In genomic region chr6:99219788-99220187, GRCh38 we compare ENCODE assay signal across 10 cellular contexts.
A peak's percentile ranks its signal among the peaks of the same experiment; 100 is the strongest.
DNase-seq lines count a peak whose midpoint lies in the region; ATAC-seq and TF ChIP-seq lines count a peak whose summit lies in the region.
"Had no signal": no experiment of that assay in that cellular context is flagged by ENCODE, and none has a peak within 500 bp of the region (broad histone marks: within the 10 kb centered on the region; RNA-seq: fewer than 3 reads in every experiment).

No MANE protein-coding gene starts in this region.

- H3K27me3 Mint-ChIP-seq in H9 (ENCODE audit: low read depth): no peaks in the 10 kb centered on the region
- H3K27me3 Mint-ChIP-seq in effector memory CD8-positive, alpha-beta T cell: peaks cover 8 to 10% of the 10 kb centered on the region in 2 donors
- H3K27me3 Mint-ChIP-seq: IgD-negative memory B cell had no signal

- no peak overlapping the region for H2AK5ac ChIP-seq in H9 (ENCODE audit: insufficient read length, low read length)

- no peak overlapping the region for H3K23ac ChIP-seq in H9 (ENCODE audit: insufficient read length, low read depth, low read length)

- H4K91ac ChIP-seq in H9 (ENCODE audit: insufficient read length, low read depth, low read length): no peak overlapping the region

- H2BK15ac ChIP-seq in H9 (ENCODE audit: low read depth, low read length): no peak overlapping the region

- H3K27me3 ChIP-seq in H9 (ENCODE audit: insufficient read depth, low read length) (no peaks in the 10 kb centered on the region), lung (ENCODE audit: control insufficient read depth, insufficient read depth) (no peaks in the 10 kb centered on the region)

- H3K4me2 ChIP-seq in H9 (ENCODE audit: insufficient read depth, insufficient read length, low read length): no peak overlapping the region

- no peak overlapping the region for H2BK12ac ChIP-seq in H9 (ENCODE audit: insufficient read length, low read depth, low read length)

- H3K9me3 Mint-ChIP-seq in H9: no peaks in the 10 kb centered on the region
- H3K9me3 Mint-ChIP-seq in effector memory CD8-positive, alpha-beta T cell: no peaks in the 10 kb centered on the region
- H3K9me3 Mint-ChIP-seq: IgD-negative memory B cell, nephron had no signal

- no peak overlapping the region for H2BK5ac ChIP-seq in H9 (ENCODE audit: insufficient read length, low read length)

- no peak overlapping the region for H3K9ac ChIP-seq in H9 (ENCODE audit: extremely low read depth, insufficient read length, low read length)

- peak; percentile 76 for ATAC-seq in GM18508 (IDR thresholded peaks at IDR 0.05; ENCODE audit: insufficient read depth, unreplicated experiment)
- ATAC-seq in lung (ENCODE audit: insufficient read depth, low FRiP score): peak; percentile 34
- ATAC-seq in effector memory CD8-positive, alpha-beta T cell (replicated peaks): no peak

- no peaks in the 10 kb centered on the region for H3K36me3 Mint-ChIP-seq in H9 (ENCODE audit: insufficient read depth in 1 of 3, low read depth in 3 of 3)
- no peaks in the 10 kb centered on the region for H3K36me3 Mint-ChIP-seq in effector memory CD8-positive, alpha-beta T cell (ENCODE audit: insufficient read depth)
- H3K36me3 Mint-ChIP-seq: IgD-negative memory B cell had no signal

- no peaks in the 10 kb centered on the region for H3K79me2 ChIP-seq in H9 (ENCODE audit: insufficient read depth, low read length)

- no peak overlapping the region for H3K4me3 ChIP-seq in NB4 (ENCODE audit: low read depth, low read length)
- no peak overlapping the region for H3K4me3 ChIP-seq in lung

- no peaks in the 10 kb centered on the region for H4K20me1 ChIP-seq in H9 (ENCODE audit: control insufficient read depth, insufficient read depth, insufficient read length)

- H3K14ac ChIP-seq in H9 (ENCODE audit: insufficient read depth, low read length): no peak overlapping the region; the same call in 1 of the 2 replicates

- H3K27ac ChIP-seq in H9 (ENCODE audit: insufficient read length, low read depth, low read length) (no peak overlapping the region), lung (ENCODE audit: low read depth in 1 of 2, low read length in 1 of 2) (no peak overlapping the region)

- H4K5ac ChIP-seq in H9 (ENCODE audit: insufficient read length, low read depth, low read length): no peak overlapping the region

- no peaks in the 10 kb centered on the region for H3K79me1 ChIP-seq in H9 (ENCODE audit: insufficient read depth, low read depth, low read length, poor library complexity, severe bottlenecking)

- H2BK120ac ChIP-seq in H9 (ENCODE audit: low read depth, low read length, poor library complexity, severe bottlenecking): no peak overlapping the region

- no peak for TF ChIP-seq POLR2A in NB4 (IDR thresholded peaks at IDR 0.05; ENCODE audit: extremely low read depth, insufficient read length)

- peaks cover 14 to 18% of the 10 kb centered on the region in 2 experiments for H3K4me1 Mint-ChIP-seq in H9
- H3K4me1 Mint-ChIP-seq in effector memory CD8-positive, alpha-beta T cell (ENCODE audit: low read depth in 2 of 2): no peaks in the 10 kb centered on the region
- H3K4me1 Mint-ChIP-seq: IgD-negative memory B cell, nephron had no signal

- DNase-seq in H9 (peak; percentile 93), NB4 (ENCODE audit: low read depth) (no peak), lung (ENCODE audit: low spot score) (no peak), epidermal melanocyte (ENCODE audit: insufficient read length, low spot score) (no peak), SIG-M5 treated with dmso at 0.1 percent for 504 hours (lab: John Stamatoyannopoulos, UW; ENCODE audit: unreplicated experiment) (no peak), NCI-H2029 treated with DMSO at 0.1 percent for 48 hours (lab: John Stamatoyannopoulos, UW) (no peak)
- DNase-seq in effector memory CD8-positive, alpha-beta T cell: no peak

- no peaks in the 10 kb centered on the region for H3K36me3 ChIP-seq in lung (ENCODE audit: control insufficient read depth in 2 of 2, insufficient read depth in 2 of 2, low read length in 2 of 2)

- no peak overlapping the region for H2BK20ac ChIP-seq in H9 (ENCODE audit: low read depth, low read length, poor library complexity, severe bottlenecking)

- H3K4me1 ChIP-seq in H9 (ENCODE audit: insufficient read depth, low read length) (no peaks in the 10 kb centered on the region), lung (ENCODE audit: control insufficient read depth in 2 of 2, insufficient read depth in 2 of 2, low read length in 2 of 2) (no peaks in the 10 kb centered on the region)

- no peak overlapping the region for H3K4ac ChIP-seq in H9 (ENCODE audit: low read depth, low read length)

- H2AFZ ChIP-seq in H9 (ENCODE audit: low read length): peak overlapping the region; percentile 93

- no peak overlapping the region for H3K56ac ChIP-seq in H9 (ENCODE audit: insufficient read length, low read depth, low read length)

- no peak overlapping the region for H3K4me3 Mint-ChIP-seq in H9
- H3K4me3 Mint-ChIP-seq in effector memory CD8-positive, alpha-beta T cell: no peak overlapping the region
- H3K4me3 Mint-ChIP-seq: nephron had no signal

- no peak overlapping the region for H3K18ac ChIP-seq in H9 (ENCODE audit: insufficient read length, low read depth, low read length)

- H3K9me3 ChIP-seq in H9 (ENCODE audit: control insufficient read depth, low read depth, low read length) (no peaks in the 10 kb centered on the region), lung (ENCODE audit: control insufficient read depth in 2 of 2, insufficient read depth in 1 of 2, low read length in 1 of 2) (no peaks in the 10 kb centered on the region)

- TF ChIP-seq CTCF in H9 (conservative IDR thresholded peaks at IDR 0.05): peak; percentile 62
- peak; percentile 17 for TF ChIP-seq CTCF in NB4 (IDR thresholded peaks at IDR 0.05; ENCODE audit: low read depth, low read length)
- TF ChIP-seq CTCF in lung (IDR thresholded peaks at IDR 0.05; ENCODE audit: control extremely low read depth, extremely low read depth): no peak

- no peak overlapping the region for H4K8ac ChIP-seq in H9 (replicated peaks; ENCODE audit: insufficient read length, low read depth, low read length)

- no peak overlapping the region for H3T11ph ChIP-seq in H9 (ENCODE audit: low read length)

- no peaks in the 10 kb centered on the region for H3K23me2 ChIP-seq in H9 (ENCODE audit: insufficient read length, low read depth, low read length, poor library complexity, severe bottlenecking)

- WGBS in H9 (ENCODE audit: extremely low coverage, insufficient read length, low lambda C conversion rate): no CpG with 5 or more reads among the region's 4 CpGs
- 19 to 32% methylated on average over 4 of the region's 4 CpGs for WGBS in lung, 2 donors

- H3K27ac Mint-ChIP-seq in H9: peak overlapping the region in 1 of 3 experiments; percentile 16; a peak in 2 of 7 replicates
- no peak overlapping the region for H3K27ac Mint-ChIP-seq in effector memory CD8-positive, alpha-beta T cell
- H3K27ac Mint-ChIP-seq: IgD-negative memory B cell, nephron had no signal
